ENCODE assay signal across 1 cellular context in the genomic region with DNA sequence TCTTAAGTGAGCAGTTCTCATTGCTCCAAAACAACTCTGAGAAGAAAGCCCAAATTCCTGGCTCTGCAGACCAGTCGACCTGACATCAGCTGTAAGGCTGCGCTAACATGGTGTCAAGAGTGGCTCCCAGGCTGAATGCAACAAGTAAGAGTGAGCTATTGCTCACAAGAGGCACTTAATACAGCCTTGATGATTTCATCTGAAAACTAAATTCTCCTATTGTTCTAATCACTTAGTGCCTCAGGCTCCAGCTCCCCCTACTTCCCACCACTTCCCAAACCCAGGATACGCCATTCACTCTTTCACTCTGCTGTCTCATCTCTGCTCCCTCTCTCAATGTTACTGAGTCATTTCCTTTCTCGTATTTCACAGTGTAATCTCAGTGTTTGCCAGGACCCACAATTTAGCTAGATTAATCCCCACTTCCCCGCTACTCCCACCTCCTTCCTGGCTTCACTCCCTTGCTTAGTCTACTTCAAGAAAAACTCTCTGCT.
TF ChIP-seq lines count a peak whose summit lies in the region.

No MANE protein-coding gene starts in this region.

TF ChIP-seq in K562, 482 proteins besides CTCF, POLR2A, EP300 and RAD21 (continued from another document and continues in another):
- TF ChIP-seq, protein P1, sequence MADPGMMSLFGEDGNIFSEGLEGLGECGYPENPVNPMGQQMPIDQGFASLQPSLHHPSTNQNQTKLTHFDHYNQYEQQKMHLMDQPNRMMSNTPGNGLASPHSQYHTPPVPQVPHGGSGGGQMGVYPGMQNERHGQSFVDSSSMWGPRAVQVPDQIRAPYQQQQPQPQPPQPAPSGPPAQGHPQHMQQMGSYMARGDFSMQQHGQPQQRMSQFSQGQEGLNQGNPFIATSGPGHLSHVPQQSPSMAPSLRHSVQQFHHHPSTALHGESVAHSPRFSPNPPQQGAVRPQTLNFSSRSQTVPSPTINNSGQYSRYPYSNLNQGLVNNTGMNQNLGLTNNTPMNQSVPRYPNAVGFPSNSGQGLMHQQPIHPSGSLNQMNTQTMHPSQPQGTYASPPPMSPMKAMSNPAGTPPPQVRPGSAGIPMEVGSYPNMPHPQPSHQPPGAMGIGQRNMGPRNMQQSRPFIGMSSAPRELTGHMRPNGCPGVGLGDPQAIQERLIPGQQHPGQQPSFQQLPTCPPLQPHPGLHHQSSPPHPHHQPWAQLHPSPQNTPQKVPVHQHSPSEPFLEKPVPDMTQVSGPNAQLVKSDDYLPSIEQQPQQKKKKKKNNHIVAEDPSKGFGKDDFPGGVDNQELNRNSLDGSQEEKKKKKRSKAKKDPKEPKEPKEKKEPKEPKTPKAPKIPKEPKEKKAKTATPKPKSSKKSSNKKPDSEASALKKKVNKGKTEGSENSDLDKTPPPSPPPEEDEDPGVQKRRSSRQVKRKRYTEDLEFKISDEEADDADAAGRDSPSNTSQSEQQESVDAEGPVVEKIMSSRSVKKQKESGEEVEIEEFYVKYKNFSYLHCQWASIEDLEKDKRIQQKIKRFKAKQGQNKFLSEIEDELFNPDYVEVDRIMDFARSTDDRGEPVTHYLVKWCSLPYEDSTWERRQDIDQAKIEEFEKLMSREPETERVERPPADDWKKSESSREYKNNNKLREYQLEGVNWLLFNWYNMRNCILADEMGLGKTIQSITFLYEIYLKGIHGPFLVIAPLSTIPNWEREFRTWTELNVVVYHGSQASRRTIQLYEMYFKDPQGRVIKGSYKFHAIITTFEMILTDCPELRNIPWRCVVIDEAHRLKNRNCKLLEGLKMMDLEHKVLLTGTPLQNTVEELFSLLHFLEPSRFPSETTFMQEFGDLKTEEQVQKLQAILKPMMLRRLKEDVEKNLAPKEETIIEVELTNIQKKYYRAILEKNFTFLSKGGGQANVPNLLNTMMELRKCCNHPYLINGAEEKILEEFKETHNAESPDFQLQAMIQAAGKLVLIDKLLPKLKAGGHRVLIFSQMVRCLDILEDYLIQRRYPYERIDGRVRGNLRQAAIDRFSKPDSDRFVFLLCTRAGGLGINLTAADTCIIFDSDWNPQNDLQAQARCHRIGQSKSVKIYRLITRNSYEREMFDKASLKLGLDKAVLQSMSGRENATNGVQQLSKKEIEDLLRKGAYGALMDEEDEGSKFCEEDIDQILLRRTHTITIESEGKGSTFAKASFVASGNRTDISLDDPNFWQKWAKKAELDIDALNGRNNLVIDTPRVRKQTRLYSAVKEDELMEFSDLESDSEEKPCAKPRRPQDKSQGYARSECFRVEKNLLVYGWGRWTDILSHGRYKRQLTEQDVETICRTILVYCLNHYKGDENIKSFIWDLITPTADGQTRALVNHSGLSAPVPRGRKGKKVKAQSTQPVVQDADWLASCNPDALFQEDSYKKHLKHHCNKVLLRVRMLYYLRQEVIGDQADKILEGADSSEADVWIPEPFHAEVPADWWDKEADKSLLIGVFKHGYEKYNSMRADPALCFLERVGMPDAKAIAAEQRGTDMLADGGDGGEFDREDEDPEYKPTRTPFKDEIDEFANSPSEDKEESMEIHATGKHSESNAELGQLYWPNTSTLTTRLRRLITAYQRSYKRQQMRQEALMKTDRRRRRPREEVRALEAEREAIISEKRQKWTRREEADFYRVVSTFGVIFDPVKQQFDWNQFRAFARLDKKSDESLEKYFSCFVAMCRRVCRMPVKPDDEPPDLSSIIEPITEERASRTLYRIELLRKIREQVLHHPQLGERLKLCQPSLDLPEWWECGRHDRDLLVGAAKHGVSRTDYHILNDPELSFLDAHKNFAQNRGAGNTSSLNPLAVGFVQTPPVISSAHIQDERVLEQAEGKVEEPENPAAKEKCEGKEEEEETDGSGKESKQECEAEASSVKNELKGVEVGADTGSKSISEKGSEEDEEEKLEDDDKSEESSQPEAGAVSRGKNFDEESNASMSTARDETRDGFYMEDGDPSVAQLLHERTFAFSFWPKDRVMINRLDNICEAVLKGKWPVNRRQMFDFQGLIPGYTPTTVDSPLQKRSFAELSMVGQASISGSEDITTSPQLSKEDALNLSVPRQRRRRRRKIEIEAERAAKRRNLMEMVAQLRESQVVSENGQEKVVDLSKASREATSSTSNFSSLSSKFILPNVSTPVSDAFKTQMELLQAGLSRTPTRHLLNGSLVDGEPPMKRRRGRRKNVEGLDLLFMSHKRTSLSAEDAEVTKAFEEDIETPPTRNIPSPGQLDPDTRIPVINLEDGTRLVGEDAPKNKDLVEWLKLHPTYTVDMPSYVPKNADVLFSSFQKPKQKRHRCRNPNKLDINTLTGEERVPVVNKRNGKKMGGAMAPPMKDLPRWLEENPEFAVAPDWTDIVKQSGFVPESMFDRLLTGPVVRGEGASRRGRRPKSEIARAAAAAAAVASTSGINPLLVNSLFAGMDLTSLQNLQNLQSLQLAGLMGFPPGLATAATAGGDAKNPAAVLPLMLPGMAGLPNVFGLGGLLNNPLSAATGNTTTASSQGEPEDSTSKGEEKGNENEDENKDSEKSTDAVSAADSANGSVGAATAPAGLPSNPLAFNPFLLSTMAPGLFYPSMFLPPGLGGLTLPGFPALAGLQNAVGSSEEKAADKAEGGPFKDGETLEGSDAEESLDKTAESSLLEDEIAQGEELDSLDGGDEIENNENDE (IDR thresholded peaks at IDR 0.05; ENCODE audit: low read depth, low read length), result no peak
- TF ChIP-seq, protein P2, sequence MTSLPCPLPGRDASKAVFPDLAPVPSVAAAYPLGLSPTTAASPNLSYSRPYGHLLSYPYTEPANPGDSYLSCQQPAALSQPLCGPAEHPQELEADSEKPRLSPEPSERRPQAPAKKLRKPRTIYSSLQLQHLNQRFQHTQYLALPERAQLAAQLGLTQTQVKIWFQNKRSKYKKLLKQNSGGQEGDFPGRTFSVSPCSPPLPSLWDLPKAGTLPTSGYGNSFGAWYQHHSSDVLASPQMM (CRISPR knock-in tag; IDR thresholded peaks at IDR 0.05), result no peak
- TF ChIP-seq SRF (CRISPR knock-in tag; IDR thresholded peaks at IDR 0.05) (no peak), TCF7L2 (IDR thresholded peaks at IDR 0.05; ENCODE audit: low read depth, low read length) (no peak), ATF7 (IDR thresholded peaks at IDR 0.05) (0 out of 2 replicates have a peak, but pooled peaks have one; percentile 24), KAT2B (IDR thresholded peaks at IDR 0.05; ENCODE audit: low read depth, low read length) (no peak), NFIC (IDR thresholded peaks at IDR 0.05) (peak; percentile 45), RBM15 (IDR thresholded peaks at IDR 0.05; ENCODE audit: insufficient read depth, low read length) (no peak), SMARCB1 (IDR thresholded peaks at IDR 0.05; ENCODE audit: insufficient read length, low read depth) (no peak), CCNT2 (IDR thresholded peaks at IDR 0.05; ENCODE audit: borderline replicate concordance, extremely low read depth, insufficient read length, low read depth, low read length) (peak; percentile 16), HDAC1 (IDR thresholded peaks at IDR 0.05) (peak in 1 of 2 experiments; percentile 84; a peak in 2 of 4 replicates), SREBF2 (CRISPR knock-in tag; IDR thresholded peaks at IDR 0.05) (no peak), ELF1 (tag; IDR thresholded peaks at IDR 0.05) (no peak), RBM25 (IDR thresholded peaks at IDR 0.05; ENCODE audit: low read depth, low read length, severe bottlenecking) (no peak), ZFP1 (CRISPR knock-in tag; IDR thresholded peaks at IDR 0.05) (no peak), MCM7 (IDR thresholded peaks at IDR 0.05) (no peak), RB1 (IDR thresholded peaks at IDR 0.05; ENCODE audit: low read depth) (no peak), ADNP (tag; IDR thresholded peaks at IDR 0.05) (no peak), TAF7 (tag; IDR thresholded peaks at IDR 0.05) (no peak)
- TF ChIP-seq, protein P3, sequence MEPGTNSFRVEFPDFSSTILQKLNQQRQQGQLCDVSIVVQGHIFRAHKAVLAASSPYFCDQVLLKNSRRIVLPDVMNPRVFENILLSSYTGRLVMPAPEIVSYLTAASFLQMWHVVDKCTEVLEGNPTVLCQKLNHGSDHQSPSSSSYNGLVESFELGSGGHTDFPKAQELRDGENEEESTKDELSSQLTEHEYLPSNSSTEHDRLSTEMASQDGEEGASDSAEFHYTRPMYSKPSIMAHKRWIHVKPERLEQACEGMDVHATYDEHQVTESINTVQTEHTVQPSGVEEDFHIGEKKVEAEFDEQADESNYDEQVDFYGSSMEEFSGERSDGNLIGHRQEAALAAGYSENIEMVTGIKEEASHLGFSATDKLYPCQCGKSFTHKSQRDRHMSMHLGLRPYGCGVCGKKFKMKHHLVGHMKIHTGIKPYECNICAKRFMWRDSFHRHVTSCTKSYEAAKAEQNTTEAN (CRISPR knock-in tag; IDR thresholded peaks at IDR 0.05), result no peak
- TF ChIP-seq, protein P4, sequence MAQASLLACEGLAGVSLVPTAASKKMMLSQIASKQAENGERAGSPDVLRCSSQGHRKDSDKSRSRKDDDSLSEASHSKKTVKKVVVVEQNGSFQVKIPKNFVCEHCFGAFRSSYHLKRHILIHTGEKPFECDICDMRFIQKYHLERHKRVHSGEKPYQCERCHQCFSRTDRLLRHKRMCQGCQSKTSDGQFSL (CRISPR knock-in tag; IDR thresholded peaks at IDR 0.05), result no peak
- TF ChIP-seq, protein P4 (tag; IDR thresholded peaks at IDR 0.05), result no peak
- TF ChIP-seq, protein P5, sequence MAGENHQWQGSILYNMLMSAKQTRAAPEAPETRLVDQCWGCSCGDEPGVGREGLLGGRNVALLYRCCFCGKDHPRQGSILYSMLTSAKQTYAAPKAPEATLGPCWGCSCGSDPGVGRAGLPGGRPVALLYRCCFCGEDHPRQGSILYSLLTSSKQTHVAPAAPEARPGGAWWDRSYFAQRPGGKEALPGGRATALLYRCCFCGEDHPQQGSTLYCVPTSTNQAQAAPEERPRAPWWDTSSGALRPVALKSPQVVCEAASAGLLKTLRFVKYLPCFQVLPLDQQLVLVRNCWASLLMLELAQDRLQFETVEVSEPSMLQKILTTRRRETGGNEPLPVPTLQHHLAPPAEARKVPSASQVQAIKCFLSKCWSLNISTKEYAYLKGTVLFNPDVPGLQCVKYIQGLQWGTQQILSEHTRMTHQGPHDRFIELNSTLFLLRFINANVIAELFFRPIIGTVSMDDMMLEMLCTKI (IDR thresholded peaks at IDR 0.05; ENCODE audit: partially characterized antibody), result no peak
- TF ChIP-seq, protein P6, sequence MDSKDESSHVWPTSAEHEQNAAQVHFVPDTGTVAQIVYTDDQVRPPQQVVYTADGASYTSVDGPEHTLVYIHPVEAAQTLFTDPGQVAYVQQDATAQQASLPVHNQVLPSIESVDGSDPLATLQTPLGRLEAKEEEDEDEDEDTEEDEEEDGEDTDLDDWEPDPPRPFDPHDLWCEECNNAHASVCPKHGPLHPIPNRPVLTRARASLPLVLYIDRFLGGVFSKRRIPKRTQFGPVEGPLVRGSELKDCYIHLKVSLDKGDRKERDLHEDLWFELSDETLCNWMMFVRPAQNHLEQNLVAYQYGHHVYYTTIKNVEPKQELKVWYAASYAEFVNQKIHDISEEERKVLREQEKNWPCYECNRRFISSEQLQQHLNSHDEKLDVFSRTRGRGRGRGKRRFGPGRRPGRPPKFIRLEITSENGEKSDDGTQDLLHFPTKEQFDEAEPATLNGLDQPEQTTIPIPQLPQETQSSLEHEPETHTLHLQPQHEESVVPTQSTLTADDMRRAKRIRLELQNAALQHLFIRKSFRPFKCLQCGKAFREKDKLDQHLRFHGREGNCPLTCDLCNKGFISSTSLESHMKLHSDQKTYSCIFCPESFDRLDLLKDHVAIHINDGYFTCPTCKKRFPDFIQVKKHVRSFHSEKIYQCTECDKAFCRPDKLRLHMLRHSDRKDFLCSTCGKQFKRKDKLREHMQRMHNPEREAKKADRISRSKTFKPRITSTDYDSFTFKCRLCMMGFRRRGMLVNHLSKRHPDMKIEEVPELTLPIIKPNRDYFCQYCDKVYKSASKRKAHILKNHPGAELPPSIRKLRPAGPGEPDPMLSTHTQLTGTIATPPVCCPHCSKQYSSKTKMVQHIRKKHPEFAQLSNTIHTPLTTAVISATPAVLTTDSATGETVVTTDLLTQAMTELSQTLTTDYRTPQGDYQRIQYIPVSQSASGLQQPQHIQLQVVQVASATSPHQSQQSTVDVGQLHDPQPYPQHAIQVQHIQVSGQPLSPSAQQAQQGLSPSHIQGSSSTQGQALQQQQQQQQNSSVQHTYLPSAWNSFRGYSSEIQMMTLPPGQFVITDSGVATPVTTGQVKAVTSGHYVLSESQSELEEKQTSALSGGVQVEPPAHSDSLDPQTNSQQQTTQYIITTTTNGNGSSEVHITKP (IDR thresholded peaks at IDR 0.05; ENCODE audit: partially characterized antibody), result no peak
- TF ChIP-seq, protein P7, sequence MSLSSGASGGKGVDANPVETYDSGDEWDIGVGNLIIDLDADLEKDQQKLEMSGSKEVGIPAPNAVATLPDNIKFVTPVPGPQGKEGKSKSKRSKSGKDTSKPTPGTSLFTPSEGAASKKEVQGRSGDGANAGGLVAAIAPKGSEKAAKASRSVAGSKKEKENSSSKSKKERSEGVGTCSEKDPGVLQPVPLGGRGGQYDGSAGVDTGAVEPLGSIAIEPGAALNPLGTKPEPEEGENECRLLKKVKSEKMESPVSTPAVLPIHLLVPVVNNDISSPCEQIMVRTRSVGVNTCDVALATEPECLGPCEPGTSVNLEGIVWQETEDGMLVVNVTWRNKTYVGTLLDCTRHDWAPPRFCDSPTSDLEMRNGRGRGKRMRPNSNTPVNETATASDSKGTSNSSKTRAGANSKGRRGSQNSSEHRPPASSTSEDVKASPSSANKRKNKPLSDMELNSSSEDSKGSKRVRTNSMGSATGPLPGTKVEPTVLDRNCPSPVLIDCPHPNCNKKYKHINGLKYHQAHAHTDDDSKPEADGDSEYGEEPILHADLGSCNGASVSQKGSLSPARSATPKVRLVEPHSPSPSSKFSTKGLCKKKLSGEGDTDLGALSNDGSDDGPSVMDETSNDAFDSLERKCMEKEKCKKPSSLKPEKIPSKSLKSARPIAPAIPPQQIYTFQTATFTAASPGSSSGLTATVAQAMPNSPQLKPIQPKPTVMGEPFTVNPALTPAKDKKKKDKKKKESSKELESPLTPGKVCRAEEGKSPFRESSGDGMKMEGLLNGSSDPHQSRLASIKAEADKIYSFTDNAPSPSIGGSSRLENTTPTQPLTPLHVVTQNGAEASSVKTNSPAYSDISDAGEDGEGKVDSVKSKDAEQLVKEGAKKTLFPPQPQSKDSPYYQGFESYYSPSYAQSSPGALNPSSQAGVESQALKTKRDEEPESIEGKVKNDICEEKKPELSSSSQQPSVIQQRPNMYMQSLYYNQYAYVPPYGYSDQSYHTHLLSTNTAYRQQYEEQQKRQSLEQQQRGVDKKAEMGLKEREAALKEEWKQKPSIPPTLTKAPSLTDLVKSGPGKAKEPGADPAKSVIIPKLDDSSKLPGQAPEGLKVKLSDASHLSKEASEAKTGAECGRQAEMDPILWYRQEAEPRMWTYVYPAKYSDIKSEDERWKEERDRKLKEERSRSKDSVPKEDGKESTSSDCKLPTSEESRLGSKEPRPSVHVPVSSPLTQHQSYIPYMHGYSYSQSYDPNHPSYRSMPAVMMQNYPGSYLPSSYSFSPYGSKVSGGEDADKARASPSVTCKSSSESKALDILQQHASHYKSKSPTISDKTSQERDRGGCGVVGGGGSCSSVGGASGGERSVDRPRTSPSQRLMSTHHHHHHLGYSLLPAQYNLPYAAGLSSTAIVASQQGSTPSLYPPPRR (CRISPR knock-in tag; IDR thresholded peaks at IDR 0.05; ENCODE audit: borderline replicate concordance), result no peak
- TF ChIP-seq, protein P8, sequence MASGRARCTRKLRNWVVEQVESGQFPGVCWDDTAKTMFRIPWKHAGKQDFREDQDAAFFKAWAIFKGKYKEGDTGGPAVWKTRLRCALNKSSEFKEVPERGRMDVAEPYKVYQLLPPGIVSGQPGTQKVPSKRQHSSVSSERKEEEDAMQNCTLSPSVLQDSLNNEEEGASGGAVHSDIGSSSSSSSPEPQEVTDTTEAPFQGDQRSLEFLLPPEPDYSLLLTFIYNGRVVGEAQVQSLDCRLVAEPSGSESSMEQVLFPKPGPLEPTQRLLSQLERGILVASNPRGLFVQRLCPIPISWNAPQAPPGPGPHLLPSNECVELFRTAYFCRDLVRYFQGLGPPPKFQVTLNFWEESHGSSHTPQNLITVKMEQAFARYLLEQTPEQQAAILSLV (tag; IDR thresholded peaks at IDR 0.05), result no peak
